30 cellular contexts compared by ENCODE assay signal in genomic region chrX:87728024-87728423, GRCh38.
DNase-seq lines count a peak whose midpoint lies in the region; ATAC-seq and TF ChIP-seq lines count a peak whose summit lies in the region.
"Had no signal": no experiment of that assay in that cellular context is flagged by ENCODE, and none has a peak within 500 bp of the region (broad histone marks: within the 10 kb centered on the region; RNA-seq: fewer than 3 reads in every experiment).

No MANE protein-coding gene starts in this region.

- intact Hi-C loops in cardiac septum (cut with DNase I) (no loop called here), right cardiac atrium (cut with DNase I) (no loop called here)

- no peaks in the 10 kb centered on the region for H3K9me3 ChIP-seq in right cardiac atrium (ENCODE audit: control insufficient read depth, low read length)
- H3K9me3 ChIP-seq: breast epithelium, Caco-2, psoas muscle, thyroid gland, vagina had no signal

- H3K27ac Mint-ChIP-seq in progenitor cell of endocrine pancreas, result no peak overlapping the region
- H3K27ac Mint-ChIP-seq: activated B cell treated with CpG ODN at 0.5 μM for 24 hours; activated naive CD8-positive, alpha-beta T cell; activated T-cell treated with anti-CD3 and anti-CD28 coated beads, Interleukin-2, amount 50 U/mL, for 24 hours; HFFc6; IgD-negative memory B cell; naive thymus-derived CD4-positive, alpha-beta T cell had no signal

- 88% methylated on average over 9 of the region's 9 CpGs for WGBS in right cardiac atrium

- H3K27me3 ChIP-seq in right cardiac atrium (ENCODE audit: control insufficient read depth, insufficient read depth), result no peaks in the 10 kb centered on the region
- H3K27me3 ChIP-seq in H7 (ENCODE audit: control insufficient read depth, insufficient read depth, low read length), result no peaks in the 10 kb centered on the region
- H3K27me3 ChIP-seq: thyroid gland had no signal

- no peak overlapping the region for H3K4me3 ChIP-seq in right cardiac atrium (ENCODE audit: low read length)
- peak overlapping the region; percentile 21; the same call in 1 of the 2 replicates for H3K4me3 ChIP-seq in H7 (ENCODE audit: insufficient read depth, low read depth, low read length)
- H3K4me3 ChIP-seq: breast epithelium, GM23248, lung, psoas muscle, thyroid gland, vagina had no signal

- ATAC-seq in right cardiac atrium, result no peak
- ATAC-seq: naive thymus-derived CD4-positive, alpha-beta T cell; psoas muscle had no signal

- peak; percentile 41 for DNase-seq in cardiac septum (ENCODE audit: low spot score)
- DNase-seq in right cardiac atrium, result no peak
- no peak for DNase-seq in H7
- peak; percentile 2 for DNase-seq in SK-N-DZ (ENCODE audit: low spot score)
- DNase-seq in activated CD4-positive, alpha-beta T cell treated with anti-CD3 and anti-CD28 coated beads, Interleukin-2, amount 50 U/mL, for 4 hours, result no peak
- DNase-seq in DMS153 treated with DMSO at 0.1 percent for 48 hours (lab: John Stamatoyannopoulos, UW; ENCODE audit: unreplicated experiment), result no peak
- DNase-seq in progenitor cell of endocrine pancreas (ENCODE audit: low spot score, unreplicated experiment), result no peak
- DNase-seq in retina, result no peak
- DNase-seq: ACHN; activated B cell treated with CpG ODN at 0.5 μM for 24 hours; activated CD4-positive, alpha-beta T cell treated with anti-CD3 and anti-CD28 coated beads, Interleukin-2, amount 50 U/mL, for 1 hour; activated effector memory CD4-positive, alpha-beta T cell treated with anti-CD3 and anti-CD28 coated beads, Interleukin-2, amount 50 U/mL, for 16 hours; activated T-cell treated with anti-CD3 and anti-CD28 coated beads, Interleukin-2, amount 50 U/mL, for 24 hours; Caco-2; GM23248; HFFc6; hypothalamus; naive thymus-derived CD4-positive, alpha-beta T cell; NCI-H1417; NCI-H2171 treated with DMSO at 0.1 percent for 48 hours; NCI-H510A treated with DMSO at 0.1 percent for 48 hours; OCI-M1; psoas muscle; stimulated activated CD4-positive, alpha-beta T cell treated with anti-CD3 and anti-CD28 coated beads, Interleukin-4, amount 100 ng/mL, for 1 hour; thyroid gland had no signal

- H3K9me3 Mint-ChIP-seq in progenitor cell of endocrine pancreas (ENCODE audit: low read depth), result peaks cover 4% of the 10 kb centered on the region
- H3K9me3 Mint-ChIP-seq: activated B cell treated with CpG ODN at 0.5 μM for 24 hours; activated T-cell treated with anti-CD3 and anti-CD28 coated beads, Interleukin-2, amount 50 U/mL, for 24 hours; HFFc6 had no signal

- H3K36me3 Mint-ChIP-seq in progenitor cell of endocrine pancreas (ENCODE audit: insufficient read depth), result no peaks in the 10 kb centered on the region
- H3K36me3 Mint-ChIP-seq: activated naive CD8-positive, alpha-beta T cell; naive thymus-derived CD4-positive, alpha-beta T cell had no signal

- TF ChIP-seq CTCF in progenitor cell of endocrine pancreas (IDR thresholded peaks at IDR 0.05; ENCODE audit: unreplicated experiment), result no peak

- no peaks in the 10 kb centered on the region for H3K36me3 ChIP-seq in H7 (replicated peaks; ENCODE audit: control insufficient read depth, insufficient read depth, low read length)
- H3K36me3 ChIP-seq: breast epithelium, thyroid gland, vagina had no signal

- H3K4me1 ChIP-seq in right cardiac atrium (ENCODE audit: control insufficient read depth, insufficient read depth, low read length), result no peaks in the 10 kb centered on the region
- H3K4me1 ChIP-seq: breast epithelium, Caco-2, psoas muscle, thyroid gland, vagina had no signal

- H3K4me3 Mint-ChIP-seq in progenitor cell of endocrine pancreas (ENCODE audit: low read depth), result no peak overlapping the region
- H3K4me3 Mint-ChIP-seq: activated B cell treated with CpG ODN at 0.5 μM for 24 hours; activated naive CD8-positive, alpha-beta T cell; activated T-cell treated with anti-CD3 and anti-CD28 coated beads, Interleukin-2, amount 50 U/mL, for 24 hours; HFFc6; IgD-negative memory B cell; naive thymus-derived CD4-positive, alpha-beta T cell had no signal

- no peaks in the 10 kb centered on the region for H3K4me1 Mint-ChIP-seq in progenitor cell of endocrine pancreas (ENCODE audit: low read depth)
- H3K4me1 Mint-ChIP-seq: activated B cell treated with CpG ODN at 0.5 μM for 24 hours; naive thymus-derived CD4-positive, alpha-beta T cell had no signal

- no peak overlapping the region for H3K27ac ChIP-seq in right cardiac atrium (ENCODE audit: low read length)
- H3K27ac ChIP-seq: breast epithelium, GM23248, psoas muscle, thyroid gland, vagina had no signal

- no peaks in the 10 kb centered on the region for H3K27me3 Mint-ChIP-seq in progenitor cell of endocrine pancreas
- H3K27me3 Mint-ChIP-seq: activated B cell treated with CpG ODN at 0.5 μM for 24 hours; activated naive CD8-positive, alpha-beta T cell; IgD-negative memory B cell; naive thymus-derived CD4-positive, alpha-beta T cell had no signal

Comparison
In these comparisons a context has a peak if more than half of its experiments do, and no peak if none do; other contexts are left out.
1. DNase-seq: peak in cardiac septum (single experiment) and SK-N-DZ (single experiment); none in right cardiac atrium (0 of 3), H7 (single experiment), activated CD4-positive, alpha-beta T cell treated with anti-CD3 and anti-CD28 coated beads, Interleukin-2, amount 50 U/mL, for 4 hours (0 of 2), DMS153 treated with DMSO at 0.1 percent for 48 hours (single experiment), progenitor cell of endocrine pancreas (single experiment) and retina (single experiment).